In genomic region chr9:20872340-20872977, GRCh38 we compare ENCODE assay signal across 14 cellular contexts.
DNase-seq lines count a peak whose midpoint lies in the region; ATAC-seq and TF ChIP-seq lines count a peak whose summit lies in the region.
"Had no signal": no experiment of that assay in that cellular context is flagged by ENCODE, and none has a peak within 500 bp of the region (broad histone marks: within the 10 kb centered on the region; RNA-seq: fewer than 3 reads in every experiment).

No MANE protein-coding gene starts in this region.

- TF ChIP-seq CTCF in smooth muscle cell (IDR thresholded peaks at IDR 0.05; ENCODE audit: borderline replicate concordance, insufficient read depth, poor library complexity, severe bottlenecking), result no peak

- peaks cover 4% of the 10 kb centered on the region for H3K36me3 ChIP-seq in smooth muscle cell (ENCODE audit: low read depth)
- H3K36me3 ChIP-seq: upper lobe of left lung had no signal

- no peaks in the 10 kb centered on the region for H3K9me3 Mint-ChIP-seq in activated naive CD4-positive, alpha-beta T cell treated with anti-CD3 and anti-CD28 coated beads, Interleukin-2, amount 10 ng/mL, durations not matched to agents 7 days and 5 days
- H3K9me3 Mint-ChIP-seq: activated CD8-positive, alpha-beta T cell treated with anti-CD3 and anti-CD28 coated beads for 36 hours; naive thymus-derived CD4-positive, alpha-beta T cell had no signal

- peaks cover 23% of the 10 kb centered on the region for H3K4me1 ChIP-seq in smooth muscle cell (ENCODE audit: low read depth)

- H3K4me3 Mint-ChIP-seq in activated naive CD4-positive, alpha-beta T cell treated with anti-CD3 and anti-CD28 coated beads, Interleukin-2, amount 10 ng/mL, durations not matched to agents 7 days and 5 days, result no peak overlapping the region
- H3K4me3 Mint-ChIP-seq: activated CD8-positive, alpha-beta T cell treated with anti-CD3 and anti-CD28 coated beads for 36 hours; naive thymus-derived CD4-positive, alpha-beta T cell had no signal

- H3F3A ChIP-seq in smooth muscle cell (ENCODE audit: low read depth), result peaks cover 5% of the 10 kb centered on the region

- WGBS in smooth muscle cell (ENCODE audit: low lambda C conversion rate), result 15% methylated on average over 1 of the region's 1 CpG

- no peak overlapping the region for H3K4me3 ChIP-seq in smooth muscle cell
- H3K4me3 ChIP-seq: upper lobe of left lung had no signal

- no peaks in the 10 kb centered on the region for H3K79me2 ChIP-seq in smooth muscle cell (ENCODE audit: low read depth)

- H3K27me3 Mint-ChIP-seq in activated naive CD4-positive, alpha-beta T cell treated with anti-CD3 and anti-CD28 coated beads, Interleukin-2, amount 10 ng/mL, durations not matched to agents 7 days and 5 days, result no peaks in the 10 kb centered on the region
- H3K27me3 Mint-ChIP-seq: activated CD8-positive, alpha-beta T cell treated with anti-CD3 and anti-CD28 coated beads for 36 hours; naive thymus-derived CD4-positive, alpha-beta T cell had no signal

- peak overlapping the region; percentile 52 for H3K27ac Mint-ChIP-seq in activated naive CD4-positive, alpha-beta T cell treated with anti-CD3 and anti-CD28 coated beads, Interleukin-2, amount 10 ng/mL, durations not matched to agents 7 days and 5 days
- H3K27ac Mint-ChIP-seq: activated CD8-positive, alpha-beta T cell treated with anti-CD3 and anti-CD28 coated beads for 36 hours had no signal

- no peak overlapping the region for H3K9ac ChIP-seq in smooth muscle cell (ENCODE audit: low read depth)

- H3K27me3 ChIP-seq in smooth muscle cell (ENCODE audit: low read depth), result no peaks in the 10 kb centered on the region
- H3K27me3 ChIP-seq: upper lobe of left lung had no signal

- CTCF ChIA-PET in activated naive CD4-positive, alpha-beta T cell treated with anti-CD3 and anti-CD28 coated beads, Interleukin-2, amount 10 ng/mL, durations not matched to agents 7 days and 5 days (lab: Charles Lee), result no interaction called here

- H3K4me2 ChIP-seq in smooth muscle cell, result peak overlapping the region; percentile 70

- no peak for ATAC-seq in GM21528 (IDR thresholded peaks at IDR 0.05; ENCODE audit: low FRiP score, unreplicated experiment)
- ATAC-seq in GM19452 (IDR thresholded peaks at IDR 0.05; ENCODE audit: unreplicated experiment), result no peak
- ATAC-seq: activated CD8-positive, alpha-beta T cell treated with anti-CD3 and anti-CD28 coated beads for 36 hours; naive thymus-derived CD4-positive, alpha-beta T cell had no signal

- peaks cover 10% of the 10 kb centered on the region for H3K4me1 Mint-ChIP-seq in activated naive CD4-positive, alpha-beta T cell treated with anti-CD3 and anti-CD28 coated beads, Interleukin-2, amount 10 ng/mL, durations not matched to agents 7 days and 5 days

- H4K20me1 ChIP-seq in smooth muscle cell (ENCODE audit: low read depth), result no peaks in the 10 kb centered on the region

- H3K27ac ChIP-seq in smooth muscle cell (ENCODE audit: low read depth), result peak overlapping the region; percentile 67
- H3K27ac ChIP-seq: upper lobe of left lung had no signal

- H3K36me3 Mint-ChIP-seq in activated naive CD4-positive, alpha-beta T cell treated with anti-CD3 and anti-CD28 coated beads, Interleukin-2, amount 10 ng/mL, durations not matched to agents 7 days and 5 days, result peaks cover 12% of the 10 kb centered on the region

- no peak overlapping the region for H2AFZ ChIP-seq in smooth muscle cell (ENCODE audit: low read depth)

- DNase-seq in activated naive CD4-positive, alpha-beta T cell treated with anti-CD3 and anti-CD28 coated beads, Interleukin-2, amount 10 ng/mL, durations not matched to agents 7 days and 5 days, result no peak
- DNase-seq in activated naive CD4-positive, alpha-beta T cell (lab: John Stamatoyannopoulos, UW), result no peak
- DNase-seq in SIG-M5 treated with dmso at 0.1 percent for 504 hours (lab: John Stamatoyannopoulos, UW; ENCODE audit: unreplicated experiment) (peak; percentile 82), fibroblast of peridontal ligament (ENCODE audit: extremely low read depth) (peak; percentile 97), smooth muscle cell (lab: John Stamatoyannopoulos, UW; ENCODE audit: unreplicated experiment) (no peak), pons (ENCODE audit: low spot score) (no peak)
- DNase-seq: activated CD8-positive, alpha-beta T cell treated with anti-CD3 and anti-CD28 coated beads for 36 hours; naive thymus-derived CD4-positive, alpha-beta T cell; NCI-H1436; Right ventricle myocardium superior; stimulated activated CD4-positive, alpha-beta T cell treated with anti-CD3 and anti-CD28 coated beads, Interleukin-4, amount 100 ng/mL, for 24 hours; upper lobe of left lung had no signal

- H3K9me3 ChIP-seq in smooth muscle cell (replicated peaks; ENCODE audit: low read depth), result no peaks in the 10 kb centered on the region
- H3K9me3 ChIP-seq: upper lobe of left lung had no signal

Comparison
In these comparisons a context has a peak if more than half of its experiments do, and no peak if none do; other contexts are left out.
1. DNase-seq: peak in SIG-M5 treated with dmso at 0.1 percent for 504 hours (single experiment) and fibroblast of peridontal ligament (single experiment); none in activated naive CD4-positive, alpha-beta T cell treated with anti-CD3 and anti-CD28 coated beads, Interleukin-2, amount 10 ng/mL, durations not matched to agents 7 days and 5 days (single experiment), activated naive CD4-positive, alpha-beta T cell (0 of 4), smooth muscle cell (single experiment) and pons (single experiment).